Comparison of ENCODE assay signal across 8 cellular contexts in genomic region chr4:7067147-7067522, GRCh38. TPM values are rescaled to one million over a fixed set of nuclear protein-coding genes. Genes with fewer than 3 reads are reported as not detected.
DNase-seq lines count a peak whose midpoint lies in the region; TF ChIP-seq lines count a peak whose summit lies in the region.

No MANE protein-coding gene starts in this region.

- peaks cover 20 to 37% of the 10 kb centered on the region in 2 donors for H3K36me3 Mint-ChIP-seq in CD4-positive, alpha-beta memory T cell

- CTCF ChIA-PET in CD4-positive, alpha-beta memory T cell (lab: Charles Lee; ENCODE audit: partially characterized antibody) = interaction anchor here (1.2 to 11.0 kb wide), 10 partner anchors 13 to 493 kb away, joined by 3 to 204 read pairs (median 10); partner anchors contain the start of genes BLOC1S4, MAN2B2, TADA2B and TBC1D14
- CTCF ChIA-PET in HEK293 (lab: Yijun Ruan, JAX) = interaction anchor here (0.5 to 6.3 kb wide), 9 partner anchors 16 to 712 kb away, joined by 3 to 69 read pairs (median 6); partner anchors contain the start of gene TADA2B

- no peak for DNase-seq in CD4-positive, alpha-beta memory T cell
- DNase-seq in SK-N-MC (ENCODE audit: low read depth, low spot score) (no peak), esophagus muscularis mucosa (ENCODE audit: extremely low spot score) (no peak), prostate gland (ENCODE audit: low spot score) (no peak), DMS53 (lab: John Stamatoyannopoulos, UW) (no peak), NCI-H2227 (lab: John Stamatoyannopoulos, UW; ENCODE audit: unreplicated experiment) (no peak), NCI-H345 treated with DMSO at 0.1 percent for 48 hours (lab: John Stamatoyannopoulos, UW; ENCODE audit: unreplicated experiment) (no peak)

- POLR2A ChIA-PET in CD4-positive, alpha-beta memory T cell (lab: Charles Lee; ENCODE audit: partially characterized antibody) = interaction anchor here (0.6 to 11.0 kb wide), 29 partner anchors 11 to 762 kb away, joined by 3 to 231 read pairs (median 6); partner anchors contain the start of genes BLOC1S4, MAN2B2, MRFAP1 and MRFAP1L1
- POLR2A ChIA-PET in HEK293 (lab: Yijun Ruan, JAX) = interaction anchor here (1.1 to 2.3 kb wide), 9 partner anchors 11 to 427 kb away, joined by 3 to 14 read pairs (median 5); partner anchors contain the start of genes MRFAP1 and TADA2B

- peak overlapping the region; percentile 79 for H3K9ac ChIP-seq in SK-N-MC (ENCODE audit: insufficient read length)

- H3K9me3 Mint-ChIP-seq in CD4-positive, alpha-beta memory T cell = peaks cover 0 to 2% (median 0%) of the 10 kb centered on the region in 8 donors

- H3K9me3 ChIP-seq in CD4-positive, alpha-beta memory T cell (ENCODE audit: control insufficient read depth in 1 of 2, low read length in 2 of 2) = no peaks in the 10 kb centered on the region
- no peaks in the 10 kb centered on the region for H3K9me3 ChIP-seq in HEK293 (ENCODE audit: control insufficient read depth, insufficient read depth, low read depth, low read length)
- no peaks in the 10 kb centered on the region for H3K9me3 ChIP-seq in SK-N-MC (ENCODE audit: low read depth, low read length)
- no peaks in the 10 kb centered on the region for H3K9me3 ChIP-seq in esophagus muscularis mucosa
- H3K9me3 ChIP-seq in prostate gland = no peaks in the 10 kb centered on the region

- peaks cover 22% of the 10 kb centered on the region for H3K36me3 ChIP-seq in CD4-positive, alpha-beta memory T cell (ENCODE audit: insufficient read depth, low read length)
- peaks cover 0 to 42% of the 10 kb centered on the region in 2 experiments; a peak in 2 of 3 replicates for H3K36me3 ChIP-seq in HEK293 (ENCODE audit: control insufficient read depth in 2 of 2, insufficient read depth in 1 of 2, low read length in 2 of 2)
- H3K36me3 ChIP-seq in SK-N-MC (ENCODE audit: insufficient read depth, low read length) = peaks cover 16% of the 10 kb centered on the region
- H3K36me3 ChIP-seq in esophagus muscularis mucosa = peaks cover 8 to 31% (median 23%) of the 10 kb centered on the region in 4 donors
- H3K36me3 ChIP-seq in prostate gland = no peaks in the 10 kb centered on the region

- 1% methylated on average over 17 of the region's 19 CpGs for WGBS in esophagus muscularis mucosa
- WGBS in prostate gland = under 1% methylated on average over 18 of the region's 19 CpGs

- peak overlapping the region; percentile 80 to 94 (median 90) for H3K27ac Mint-ChIP-seq in CD4-positive, alpha-beta memory T cell

- no peak for TF ChIP-seq CTCF in HEK293 (tag by site-specific recombination; IDR thresholded peaks at IDR 0.05)
- TF ChIP-seq CTCF in esophagus muscularis mucosa (IDR thresholded peaks at IDR 0.05) = no peak
- no peak for TF ChIP-seq CTCF in prostate gland (IDR thresholded peaks at IDR 0.05)

- no peak for TF ChIP-seq EP300 in esophagus muscularis mucosa (IDR thresholded peaks at IDR 0.05)

- H3K4me1 ChIP-seq in CD4-positive, alpha-beta memory T cell (ENCODE audit: insufficient read depth, low read length) = peaks cover 46% of the 10 kb centered on the region
- H3K4me1 ChIP-seq in HEK293 (ENCODE audit: control insufficient read depth, insufficient read depth, low read length) (peaks cover 2% of the 10 kb centered on the region; the same call in 1 of the 2 replicates), esophagus muscularis mucosa (peaks cover 17 to 49% (median 43%) of the 10 kb centered on the region in 4 donors), prostate gland (replicated peaks) (peaks cover 7% of the 10 kb centered on the region)

- peaks cover 20 to 65% (median 45%) of the 10 kb centered on the region in 4 donors for H3K4me1 Mint-ChIP-seq in CD4-positive, alpha-beta memory T cell

- H3K27ac ChIP-seq in CD4-positive, alpha-beta memory T cell (ENCODE audit: low read depth, low read length) = peak overlapping the region; percentile 69
- H3K27ac ChIP-seq in HEK293 (ENCODE audit: extremely low read depth, low read depth, low read length) (peak overlapping the region; percentile 66; the same call in 1 of the 2 replicates), SK-N-MC (no peak overlapping the region), esophagus muscularis mucosa (replicated peaks in 1 of 4) (peak overlapping the region; percentile 90 to 95 (median 92)), prostate gland (peak overlapping the region; percentile 75 to 76)

- intact Hi-C loops in CD4-positive, alpha-beta memory T cell (cut with micrococcal nuclease) = loop anchor here (10.0 kb wide), 1 partner anchor 868 kb away; the partner anchor contains the start of gene AFAP1
- intact Hi-C loops in esophagus muscularis mucosa (cut with DNase I) (loop anchor here (5.0 kb wide), 1 partner anchor 80 kb away; no protein-coding TSS in a partner anchor), prostate gland (cut with DNase I) (loop anchor here (1.0 to 5.0 kb wide), 2 partner anchors 23 to 95 kb away; no protein-coding TSS in a partner anchor)

- H3K4me3 Mint-ChIP-seq in CD4-positive, alpha-beta memory T cell = peak overlapping the region; percentile 86 to 98 (median 94)

- peaks cover 0 to 2% of the 10 kb centered on the region in 2 donors for H3K27me3 Mint-ChIP-seq in CD4-positive, alpha-beta memory T cell

- no peaks in the 10 kb centered on the region for H3K27me3 ChIP-seq in CD4-positive, alpha-beta memory T cell (ENCODE audit: insufficient read depth, low read length)
- no peaks in the 10 kb centered on the region for H3K27me3 ChIP-seq in esophagus muscularis mucosa
- no peaks in the 10 kb centered on the region for H3K27me3 ChIP-seq in prostate gland (replicated peaks; ENCODE audit: insufficient read depth)

- peak overlapping the region; percentile 60 to 65 for H3K4me3 ChIP-seq in CD4-positive, alpha-beta memory T cell (ENCODE audit: low read length in 2 of 2)
- H3K4me3 ChIP-seq in HEK293 (ENCODE audit: low read depth, low read length) (peak overlapping the region; percentile 85), SK-N-MC (peak overlapping the region; percentile 81), esophagus muscularis mucosa (peak overlapping the region; percentile 78 to 92 (median 85)), prostate gland (peak overlapping the region; percentile 91 to 92)

- no peak for TF ChIP-seq POLR2A in esophagus muscularis mucosa (IDR thresholded peaks at IDR 0.05; ENCODE audit: low read depth)
- TF ChIP-seq POLR2A in prostate gland (IDR thresholded peaks at IDR 0.05) = no peak

TF ChIP-seq in HEK293, 187 proteins besides CTCF, POLR2A, EP300 and RAD21:
- no peak for TF ChIP-seq ZFHX2 (tag by site-specific recombination; conservative IDR thresholded peaks at IDR 0.05)
- no peak for TF ChIP-seq ZFP37 (tag by site-specific recombination; IDR thresholded peaks at IDR 0.05)
- TF ChIP-seq ZNF645 (tag by site-specific recombination; IDR thresholded peaks at IDR 0.05) = no peak
- peak; percentile 72 for TF ChIP-seq ZBTB8A (tag by site-specific recombination; IDR thresholded peaks at IDR 0.05)
- TF ChIP-seq ZNF112 (tag by site-specific recombination; IDR thresholded peaks at IDR 0.05) = no peak
- peak; percentile 46; the same call in 1 of the 2 replicates for TF ChIP-seq FEZF1 (tag by site-specific recombination; IDR thresholded peaks at IDR 0.05)
TF ChIP-seq in HEK293: peak in this region for 2.

RNA-seq across cellular contexts. Expression of gene GRPEL1, which starts 0.7 kb away (rescaled TPM):
- total RNA-seq in CD4-positive, alpha-beta memory T cell = 10 to 100 TPM; 35.3 to 36.0 TPM
- 10 to 100 TPM; 57.7 to 77.2 TPM for polyA plus RNA-seq in CD4-positive, alpha-beta memory T cell
- total RNA-seq in esophagus muscularis mucosa (10 to 100 TPM; 17.0 to 34.2 (median 27.5) TPM), prostate gland (10 to 100 TPM; 12.8 to 25.6 TPM)

RNA-seq across cellular contexts. Expression of gene TADA2B, which starts 24.0 kb away (rescaled TPM):
- 10 to 100 TPM; 46.4 to 49.0 TPM for total RNA-seq in CD4-positive, alpha-beta memory T cell
- polyA plus RNA-seq in CD4-positive, alpha-beta memory T cell = 1 to 10 TPM; 2.8 to 4.7 TPM
- 10 to 100 TPM; 19.9 to 31.7 (median 26.3) TPM for total RNA-seq in esophagus muscularis mucosa
- total RNA-seq in prostate gland = 10 to 100 TPM; 34.5 to 41.2 TPM
